1 cellular context compared by ENCODE assay signal in genomic region chr1:22369294-22370189, GRCh38.
TF ChIP-seq lines count a peak whose summit lies in the region.

No MANE protein-coding gene starts in this region.

TF ChIP-seq in H1, 55 proteins besides CTCF, POLR2A, EP300 and RAD21 (continued from another document):
- no peak for TF ChIP-seq RNF2 (IDR thresholded peaks at IDR 0.05; ENCODE audit: borderline replicate concordance, low read depth, low read length, missing control alignments, poor library complexity, severe bottlenecking)
- TF ChIP-seq ZNF274 (IDR thresholded peaks at IDR 0.05; ENCODE audit: borderline replicate concordance, extremely low read depth, low read length): no peak
- TF ChIP-seq TAF7 (optimal IDR thresholded peaks at IDR 0.05; ENCODE audit: borderline replicate concordance, low read depth, low read length): no peak
- no peak for TF ChIP-seq GTF2F1 (IDR thresholded peaks at IDR 0.05; ENCODE audit: borderline replicate concordance, low read depth, low read length)
- TF ChIP-seq TEAD4 (IDR thresholded peaks at IDR 0.05; ENCODE audit: low read depth, low read length): no peak
- no peak for TF ChIP-seq CBX8 (IDR thresholded peaks at IDR 0.05; ENCODE audit: borderline replicate concordance, low read depth, low read length)
- no peak for TF ChIP-seq SAP30 (IDR thresholded peaks at IDR 0.05; ENCODE audit: insufficient read depth, insufficient replicate concordance, low read length)
- no peak for TF ChIP-seq NRF1 (IDR thresholded peaks at IDR 0.05; ENCODE audit: low read depth, low read length)
- TF ChIP-seq EZH2 (IDR thresholded peaks at IDR 0.05; ENCODE audit: low read depth, low read length, severe bottlenecking): no peak
- no peak for TF ChIP-seq SP4 (IDR thresholded peaks at IDR 0.05; ENCODE audit: low read length)
- no peak for TF ChIP-seq ATF2 (IDR thresholded peaks at IDR 0.05; ENCODE audit: low read length)
- TF ChIP-seq MAFK (IDR thresholded peaks at IDR 0.05; ENCODE audit: low read depth, low read length): no peak
- no peak for TF ChIP-seq CHD7 (IDR thresholded peaks at IDR 0.05; ENCODE audit: insufficient replicate concordance, low read length)
- no peak for TF ChIP-seq EGR1 (IDR thresholded peaks at IDR 0.05; ENCODE audit: borderline replicate concordance, low read depth, low read length)
- no peak for TF ChIP-seq USF2 (IDR thresholded peaks at IDR 0.05; ENCODE audit: low read length)
- TF ChIP-seq RBBP5 (IDR thresholded peaks at IDR 0.05; ENCODE audit: borderline replicate concordance, low read depth, low read length): no peak
